Comparison of ENCODE assay signal across 16 cellular contexts in genomic region chr2:195706161-195706900, GRCh38. TPM values are rescaled to one million over a fixed set of nuclear protein-coding genes. Genes with fewer than 3 reads are reported as not detected.
DNase-seq lines count a peak whose midpoint lies in the region; ATAC-seq and TF ChIP-seq lines count a peak whose summit lies in the region.
"Had no signal": no experiment of that assay in that cellular context is flagged by ENCODE, and none has a peak within 500 bp of the region (broad histone marks: within the 10 kb centered on the region; RNA-seq: fewer than 3 reads in every experiment).

No MANE protein-coding gene starts in this region.

- no peak overlapping the region for H2AFZ ChIP-seq in GM23338

- no peaks in the 10 kb centered on the region for H3F3A ChIP-seq in GM23338 (replicated peaks; ENCODE audit: low read depth)

- peak; percentile 70 for DNase-seq in GM23338 (ENCODE audit: low spot score)
- DNase-seq in astrocyte of the hippocampus (ENCODE audit: low read depth, low spot score), result peak; percentile 48
- DNase-seq in iPS-NIHi11 (ENCODE audit: low spot score), result peak; percentile 19
- DNase-seq in retinal pigment epithelial cell (ENCODE audit: low read depth), result peak; percentile 43
- DNase-seq in COLO668 (lab: John Stamatoyannopoulos, UW; ENCODE audit: unreplicated experiment), result no peak
- DNase-seq in activated CD8-positive, alpha-beta memory T cell treated with anti-CD3 and anti-CD28 coated beads, Interleukin-2, amount 50 U/mL, for 4 hours, result no peak
- DNase-seq in transverse colon, result no peak
- DNase-seq: activated CD4-positive, alpha-beta T cell treated with anti-CD3 and anti-CD28 coated beads, Interleukin-2, amount 10 ng/mL, durations not matched to agents 24 days and 14 days; activated T-cell treated with anti-CD3 and anti-CD28 coated beads, Interleukin-2, amount 50 U/mL, for 24 hours; DMS53; kidney; SIG-M5 had no signal

- 0 out of 2 replicates have a peak overlapping the region, but pooled peaks have one; percentile 49 for H3K27ac Mint-ChIP-seq in GM23338
- H3K27ac Mint-ChIP-seq: activated CD4-positive, alpha-beta T cell treated with anti-CD3 and anti-CD28 coated beads, Interleukin-2, amount 10 ng/mL, durations not matched to agents 24 days and 14 days; activated naive CD8-positive, alpha-beta T cell; activated T-cell treated with anti-CD3 and anti-CD28 coated beads, Interleukin-2, amount 50 U/mL, for 24 hours had no signal

- TF ChIP-seq CTCF in GM23338 (conservative IDR thresholded peaks at IDR 0.05; ENCODE audit: low read depth in 2 of 2) (no peak), retinal pigment epithelial cell (conservative IDR thresholded peaks at IDR 0.05; ENCODE audit: low read depth, low read length) (no peak), transverse colon (IDR thresholded peaks at IDR 0.05) (no peak)

- intact Hi-C loops in transverse colon (cut with DNase I; ENCODE audit: low total_unique reads), result no loop called here

- H3K4me3 ChIP-seq in GM23338, result no peak overlapping the region
- no peak overlapping the region for H3K4me3 ChIP-seq in retinal pigment epithelial cell (ENCODE audit: low read length)
- no peak overlapping the region for H3K4me3 ChIP-seq in transverse colon
- H3K4me3 ChIP-seq: BLaER1 treated with 17β-estradiol and CSF1 and Interleukin-3, amounts not matched to agents 10 nM and 100 nM; prostate gland had no signal

- 91 to 93% methylated on average over 5 of the region's 5 CpGs for WGBS in transverse colon (ENCODE audit: low coverage in 1 of 2), 2 donors

- H3K36me3 Mint-ChIP-seq in GM23338 (ENCODE audit: low read depth), result peaks cover 17% of the 10 kb centered on the region

- H3K4me2 ChIP-seq in GM23338, result no peak overlapping the region
- H3K4me2 ChIP-seq: BLaER1 treated with 17β-estradiol and CSF1 and Interleukin-3, amounts not matched to agents 10 nM and 100 nM had no signal

- H3K27ac ChIP-seq in GM23338 (ENCODE audit: low read depth) (peak overlapping the region; percentile 24; the same call in 1 of the 2 replicates), transverse colon (no peak overlapping the region)
- H3K27ac ChIP-seq: BLaER1 treated with 17β-estradiol and CSF1 and Interleukin-3, amounts not matched to agents 10 nM and 100 nM; prostate gland had no signal

- TF ChIP-seq EP300 in transverse colon (IDR thresholded peaks at IDR 0.05; ENCODE audit: low read depth), result no peak

- TF ChIP-seq POLR2A in transverse colon (IDR thresholded peaks at IDR 0.05), result no peak

- peaks cover 61% of the 10 kb centered on the region for H3K79me2 ChIP-seq in GM23338 (replicated peaks; ENCODE audit: insufficient read depth)

- H3K4me3 Mint-ChIP-seq in GM23338, result no peak overlapping the region
- H3K4me3 Mint-ChIP-seq: activated CD4-positive, alpha-beta T cell treated with anti-CD3 and anti-CD28 coated beads, Interleukin-2, amount 10 ng/mL, durations not matched to agents 24 days and 14 days; activated naive CD8-positive, alpha-beta T cell; activated T-cell treated with anti-CD3 and anti-CD28 coated beads, Interleukin-2, amount 50 U/mL, for 24 hours; central memory CD8-positive, alpha-beta T cell had no signal

- H3K27me3 Mint-ChIP-seq in GM23338 (ENCODE audit: insufficient read depth, low read depth, poor library complexity), result no peaks in the 10 kb centered on the region
- H3K27me3 Mint-ChIP-seq: activated CD4-positive, alpha-beta T cell treated with anti-CD3 and anti-CD28 coated beads, Interleukin-2, amount 10 ng/mL, durations not matched to agents 24 days and 14 days; activated naive CD8-positive, alpha-beta T cell; activated T-cell treated with anti-CD3 and anti-CD28 coated beads, Interleukin-2, amount 50 U/mL, for 24 hours; central memory CD8-positive, alpha-beta T cell had no signal

- H3K9me3 Mint-ChIP-seq in GM23338, result peaks cover 3% of the 10 kb centered on the region
- H3K9me3 Mint-ChIP-seq: activated T-cell treated with anti-CD3 and anti-CD28 coated beads, Interleukin-2, amount 50 U/mL, for 24 hours had no signal

- H3K9me2 ChIP-seq in GM23338 (ENCODE audit: insufficient read depth), result no peaks in the 10 kb centered on the region

- no peaks in the 10 kb centered on the region; the same call in 1 of the 2 replicates for H4K20me1 ChIP-seq in GM23338 (replicated peaks; ENCODE audit: insufficient read depth)

- H3K4me1 Mint-ChIP-seq in GM23338, result peaks cover 21% of the 10 kb centered on the region; the same call in 2 of the 3 replicates
- H3K4me1 Mint-ChIP-seq: activated CD4-positive, alpha-beta T cell treated with anti-CD3 and anti-CD28 coated beads, Interleukin-2, amount 10 ng/mL, durations not matched to agents 24 days and 14 days had no signal

- H3K36me3 ChIP-seq in GM23338 (ENCODE audit: insufficient read depth), result peaks cover 4% of the 10 kb centered on the region; the same call in 1 of the 2 replicates
- no peaks in the 10 kb centered on the region for H3K36me3 ChIP-seq in transverse colon
- H3K36me3 ChIP-seq: prostate gland had no signal

- ATAC-seq in GM23338, result peak; percentile 87

- in situ Hi-C loops in transverse colon (cut with MboI; ENCODE audit: low pct_ligation_motif_present in 1 of 4, low pct_unique_long_range_greater_than_20kb in 1 of 4, low sequenced_read_pairs in 3 of 4), result no loop called here

- H3K4me1 ChIP-seq in GM23338 (ENCODE audit: insufficient read depth), result peaks cover 15% of the 10 kb centered on the region; the same call in 1 of the 2 replicates
- no peaks in the 10 kb centered on the region for H3K4me1 ChIP-seq in transverse colon
- H3K4me1 ChIP-seq: BLaER1 treated with 17β-estradiol and CSF1 and Interleukin-3, amounts not matched to agents 10 nM and 100 nM; prostate gland had no signal

- no peaks in the 10 kb centered on the region for H3K9me3 ChIP-seq in transverse colon
- H3K9me3 ChIP-seq: prostate gland had no signal

- H3K27me3 ChIP-seq in GM23338 (ENCODE audit: insufficient read depth) (no peaks in the 10 kb centered on the region), transverse colon (no peaks in the 10 kb centered on the region)
- H3K27me3 ChIP-seq: BLaER1 treated with 17β-estradiol and CSF1 and Interleukin-3, amounts not matched to agents 10 nM and 100 nM had no signal

TF ChIP-seq in GM23338, 12 proteins besides CTCF, POLR2A, EP300 and RAD21 (continues in another document):
- TF ChIP-seq, protein P1, sequence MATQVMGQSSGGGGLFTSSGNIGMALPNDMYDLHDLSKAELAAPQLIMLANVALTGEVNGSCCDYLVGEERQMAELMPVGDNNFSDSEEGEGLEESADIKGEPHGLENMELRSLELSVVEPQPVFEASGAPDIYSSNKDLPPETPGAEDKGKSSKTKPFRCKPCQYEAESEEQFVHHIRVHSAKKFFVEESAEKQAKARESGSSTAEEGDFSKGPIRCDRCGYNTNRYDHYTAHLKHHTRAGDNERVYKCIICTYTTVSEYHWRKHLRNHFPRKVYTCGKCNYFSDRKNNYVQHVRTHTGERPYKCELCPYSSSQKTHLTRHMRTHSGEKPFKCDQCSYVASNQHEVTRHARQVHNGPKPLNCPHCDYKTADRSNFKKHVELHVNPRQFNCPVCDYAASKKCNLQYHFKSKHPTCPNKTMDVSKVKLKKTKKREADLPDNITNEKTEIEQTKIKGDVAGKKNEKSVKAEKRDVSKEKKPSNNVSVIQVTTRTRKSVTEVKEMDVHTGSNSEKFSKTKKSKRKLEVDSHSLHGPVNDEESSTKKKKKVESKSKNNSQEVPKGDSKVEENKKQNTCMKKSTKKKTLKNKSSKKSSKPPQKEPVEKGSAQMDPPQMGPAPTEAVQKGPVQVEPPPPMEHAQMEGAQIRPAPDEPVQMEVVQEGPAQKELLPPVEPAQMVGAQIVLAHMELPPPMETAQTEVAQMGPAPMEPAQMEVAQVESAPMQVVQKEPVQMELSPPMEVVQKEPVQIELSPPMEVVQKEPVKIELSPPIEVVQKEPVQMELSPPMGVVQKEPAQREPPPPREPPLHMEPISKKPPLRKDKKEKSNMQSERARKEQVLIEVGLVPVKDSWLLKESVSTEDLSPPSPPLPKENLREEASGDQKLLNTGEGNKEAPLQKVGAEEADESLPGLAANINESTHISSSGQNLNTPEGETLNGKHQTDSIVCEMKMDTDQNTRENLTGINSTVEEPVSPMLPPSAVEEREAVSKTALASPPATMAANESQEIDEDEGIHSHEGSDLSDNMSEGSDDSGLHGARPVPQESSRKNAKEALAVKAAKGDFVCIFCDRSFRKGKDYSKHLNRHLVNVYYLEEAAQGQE (IDR thresholded peaks at IDR 0.05; ENCODE audit: unreplicated experiment), result no peak

RNA-seq across cellular contexts. Expression of gene SLC39A10, which starts 49.3 kb away (rescaled TPM):
- 261 and 263 TPM in 2 replicates for total RNA-seq in GM23338 (2014; rRNA removed; shearing (Covaris generic))
- polyA plus RNA-seq in GM23338 (2016; fragmentation: Nextera tagmentation; extraction: Ambion mirVana), result 344 and 356 TPM in 2 replicates
- total RNA-seq in transverse colon, result 10 to 100 TPM in 2 of 4 donors, 1 to 10 TPM in 2; 4.9 to 34.4 (median 12.4) TPM

Comparison
In these comparisons a context has a peak if more than half of its experiments do, and no peak if none do; other contexts are left out.
1. DNase-seq: peak in GM23338 (single experiment), astrocyte of the hippocampus (single experiment), iPS-NIHi11 (single experiment) and retinal pigment epithelial cell (single experiment); none in COLO668 (single experiment), activated CD8-positive, alpha-beta memory T cell treated with anti-CD3 and anti-CD28 coated beads, Interleukin-2, amount 50 U/mL, for 4 hours (single experiment) and transverse colon (single experiment).